23 cellular contexts compared by ENCODE assay signal in the genomic region with DNA sequence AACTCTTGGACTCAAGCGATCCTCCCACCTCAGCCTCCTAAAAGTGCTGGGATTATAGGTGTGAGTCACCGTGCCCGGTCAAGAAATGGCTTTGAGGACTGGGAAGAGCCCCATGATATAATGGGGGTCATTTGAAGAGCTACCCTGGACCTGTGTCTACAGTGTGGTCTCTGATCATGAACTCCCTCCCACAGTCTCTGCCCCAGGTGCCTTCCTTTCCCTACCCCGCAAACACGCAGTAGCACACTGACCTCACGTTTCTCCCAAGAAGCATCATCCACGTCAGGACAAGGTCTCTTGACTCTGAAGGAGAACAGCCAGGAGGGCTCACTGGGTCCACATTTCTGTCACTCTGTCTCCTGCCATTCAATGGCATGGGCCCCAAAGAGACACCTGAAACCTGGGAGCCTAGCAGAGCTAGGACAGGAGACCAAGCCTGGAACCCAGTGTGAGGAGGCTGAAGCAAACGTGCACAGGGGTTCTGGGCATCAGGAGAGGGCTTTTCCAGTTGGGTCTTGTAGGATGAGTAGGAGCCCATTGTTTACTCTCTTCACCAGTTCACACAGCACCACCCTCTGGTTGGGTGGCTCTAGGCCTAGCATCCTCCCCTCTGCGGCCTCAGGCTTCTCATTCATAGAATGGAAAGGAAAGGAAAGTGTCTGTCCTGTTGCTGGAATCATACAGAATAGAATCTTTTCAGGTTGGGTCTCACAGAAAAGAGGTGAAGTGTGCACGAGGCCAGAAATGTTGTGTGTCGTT. TPM values are rescaled to one million over a fixed set of nuclear protein-coding genes. Genes with fewer than 3 reads are reported as not detected.
"Had no signal": no experiment of that assay in that cellular context is flagged by ENCODE, and none has a peak within 500 bp of the region (broad histone marks: within the 10 kb centered on the region; RNA-seq: fewer than 3 reads in every experiment).

No MANE protein-coding gene starts in this region.

- DNase-seq: activated CD4-positive, alpha-beta memory T cell treated with anti-CD3 and anti-CD28 coated beads for 36 hours; activated CD4-positive, alpha-beta T cell treated with anti-CD3 and anti-CD28 coated beads, Interleukin-2, amount 10 ng/mL, durations not matched to agents 7 days and 5 days; activated CD4-positive, CD25-positive, alpha-beta regulatory T cell; activated CD8-positive, alpha-beta memory T cell treated with anti-CD3 and anti-CD28 coated beads for 24 hours; activated effector memory CD4-positive, alpha-beta T cell treated with anti-CD3 and anti-CD28 coated beads, Interleukin-2, amount 50 U/mL, for 16 hours; activated naive CD4-positive, alpha-beta T cell treated with Interleukin-2 at 50 U/mL for 16 hours; activated naive CD8-positive, alpha-beta T cell treated with anti-CD3 and anti-CD28 coated beads, Interleukin-2, amount 50 U/mL, for 24 hours; activated T-cell treated with anti-CD3 and anti-CD28 coated beads, Interleukin-2, amount 50 U/mL, for 4 hours; amniotic stem cell; NCI-H1105; NCI-H1436; NCI-H1694 treated with DMSO at 0.1 percent for 48 hours; NCI-H2029 treated with DMSO at 0.1 percent for 48 hours; NCI-H510A treated with DMSO at 0.1 percent for 48 hours; NCI-H69; PC-3; SHP77 treated with DMSO at 0.1 percent for 48 hours; SW 1271 had no signal

- FAIRE-seq: astrocyte, RCC 7860 had no signal

- H3K27ac ChIP-seq: KMS-11 had no signal

- H3K4me2 ChIP-seq: KMS-11 had no signal

- H3K9ac ChIP-seq: KMS-11 had no signal

- ATAC-seq: activated naive CD4-positive, alpha-beta T cell treated with anti-CD3 and anti-CD28 coated beads, Interleukin-2, amount 50 U/mL, for 72 hours; activated naive CD8-positive, alpha-beta T cell treated with anti-CD3 and anti-CD28 coated beads, Interleukin-2, amount 50 U/mL, for 24 hours; activated T-cell treated with anti-CD3 and anti-CD28 coated beads, Interleukin-2, amount 50 U/mL, for 4 hours; PC-3 had no signal

RNA-seq across cellular contexts. Expression of a gene that starts 23.0 kb away (rescaled TPM):
- total RNA-seq: astrocyte, MCF 10A had no signal
